In the genomic region with DNA sequence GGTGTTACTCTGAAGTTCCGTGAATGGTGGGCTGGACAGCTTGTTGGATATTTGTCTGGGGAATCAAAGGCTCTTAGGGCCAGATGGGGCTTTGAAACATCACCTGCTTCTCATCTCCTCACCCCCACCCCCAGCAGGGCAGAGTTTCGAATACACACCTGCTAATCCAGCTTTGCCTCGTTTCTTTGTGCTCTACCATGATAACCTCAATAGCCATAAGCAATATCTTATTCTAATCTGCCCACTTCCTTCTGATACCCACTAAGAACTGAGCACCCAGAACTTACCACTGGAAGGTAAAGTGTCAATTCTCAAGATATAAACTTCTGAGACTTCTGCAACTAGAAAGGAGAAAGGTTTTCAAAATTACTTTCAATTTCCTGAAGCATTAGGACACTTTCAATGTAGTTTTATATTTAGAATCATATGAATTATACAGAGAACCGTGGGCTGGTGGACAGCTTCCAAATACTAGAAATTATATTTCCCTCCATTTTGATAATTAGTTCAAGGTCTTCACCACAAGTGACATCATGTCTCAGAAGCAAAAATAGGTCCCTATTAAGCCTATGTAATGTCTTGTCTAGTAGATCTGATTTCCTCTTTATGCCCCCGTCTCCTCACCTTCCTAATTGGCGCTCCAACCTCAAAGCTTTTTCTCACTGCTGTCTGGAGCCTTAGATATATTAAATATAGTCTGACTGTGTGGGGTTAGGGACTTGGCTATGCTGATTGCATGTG, we compare ENCODE assay signal across 11 cellular contexts.
DNase-seq lines count a peak whose midpoint lies in the region; ATAC-seq lines count a peak whose summit lies in the region.
"Had no signal": no experiment of that assay in that cellular context is flagged by ENCODE, and none has a peak within 500 bp of the region (broad histone marks: within the 10 kb centered on the region; RNA-seq: fewer than 3 reads in every experiment).

No MANE protein-coding gene starts in this region.

- no peak overlapping the region for H2BK15ac ChIP-seq in neuronal stem cell (ENCODE audit: low read length)

- H3K9me3 ChIP-seq in neuronal stem cell (replicated peaks in 1 of 2; ENCODE audit: control insufficient read depth in 2 of 2, insufficient read depth in 1 of 2, low read depth in 1 of 2, low read length in 2 of 2) = no peaks in the 10 kb centered on the region
- H3K9me3 ChIP-seq: thoracic aorta had no signal

- H3K4me3 ChIP-seq in neuronal stem cell (ENCODE audit: low read length in 2 of 2) = no peak overlapping the region
- H3K4me3 ChIP-seq: thoracic aorta had no signal

- peaks cover 3% of the 10 kb centered on the region for H3K36me3 Mint-ChIP-seq in activated naive CD4-positive, alpha-beta T cell treated with anti-CD3 and anti-CD28 coated beads, Interleukin-2, amount 10 ng/mL, durations not matched to agents 7 days and 5 days
- no peaks in the 10 kb centered on the region for H3K36me3 Mint-ChIP-seq in stimulated activated memory B cell treated with anti-CD40 and anti-IgM and Interleukin-4, amounts not matched to agents 10 μg/mL and 1 μg/mL and 100 μg/mL, for 72 hours

- CTCF ChIA-PET in activated naive CD4-positive, alpha-beta T cell treated with anti-CD3 and anti-CD28 coated beads, Interleukin-2, amount 10 ng/mL, durations not matched to agents 7 days and 5 days (lab: Charles Lee) = interaction anchor here (0.8 to 1.4 kb wide), 4 partner anchors 35 to 716 kb away, joined by 3 to 5 read pairs (median 3); a partner anchor contains a TSS

- H3K14ac ChIP-seq in neuronal stem cell (ENCODE audit: low read length) = no peak overlapping the region

- no peak overlapping the region for H2BK5ac ChIP-seq in neuronal stem cell (ENCODE audit: low read length)

- H3K23ac ChIP-seq in neuronal stem cell (ENCODE audit: low read depth, low read length, poor library complexity) = no peak overlapping the region

- no peaks in the 10 kb centered on the region for H3K27me3 ChIP-seq in neuronal stem cell (ENCODE audit: control insufficient read depth in 3 of 3, insufficient read depth in 3 of 3, low read depth in 1 of 3, low read length in 3 of 3)

- no peak overlapping the region for H4K8ac ChIP-seq in neuronal stem cell (ENCODE audit: low read depth, low read length)

- ATAC-seq in HG02678 (IDR thresholded peaks at IDR 0.05; ENCODE audit: unreplicated experiment) = peak; percentile 74
- no peak for ATAC-seq in stimulated activated memory B cell treated with anti-CD40 and anti-IgM and Interleukin-4, amounts not matched to agents 10 μg/mL and 1 μg/mL and 100 μg/mL, for 72 hours

- H3K27ac ChIP-seq in neuronal stem cell (replicated peaks; ENCODE audit: low read length) = no peak overlapping the region
- H3K27ac ChIP-seq: thoracic aorta had no signal

- H3K4me1 Mint-ChIP-seq in activated naive CD4-positive, alpha-beta T cell treated with anti-CD3 and anti-CD28 coated beads, Interleukin-2, amount 10 ng/mL, durations not matched to agents 7 days and 5 days = peaks cover 37% of the 10 kb centered on the region
- peaks cover 24% of the 10 kb centered on the region for H3K4me1 Mint-ChIP-seq in stimulated activated memory B cell treated with anti-CD40 and anti-IgM and Interleukin-4, amounts not matched to agents 10 μg/mL and 1 μg/mL and 100 μg/mL, for 72 hours

- H3K27me3 Mint-ChIP-seq in activated naive CD4-positive, alpha-beta T cell treated with anti-CD3 and anti-CD28 coated beads, Interleukin-2, amount 10 ng/mL, durations not matched to agents 7 days and 5 days = peaks cover 9% of the 10 kb centered on the region
- peaks cover 7% of the 10 kb centered on the region for H3K27me3 Mint-ChIP-seq in stimulated activated memory B cell treated with anti-CD40 and anti-IgM and Interleukin-4, amounts not matched to agents 10 μg/mL and 1 μg/mL and 100 μg/mL, for 72 hours

- peak; percentile 44 for DNase-seq in activated naive CD4-positive, alpha-beta T cell treated with anti-CD3 and anti-CD28 coated beads, Interleukin-2, amount 10 ng/mL, durations not matched to agents 7 days and 5 days
- DNase-seq in activated naive CD4-positive, alpha-beta T cell treated with Interleukin-2 at 50 U/mL for 16 hours = no peak
- DNase-seq in NCI-H69 (lab: John Stamatoyannopoulos, UW) (peak; percentile 67), middle frontal gyrus (ENCODE audit: extremely low spot score, low spot score) (no peak), neuronal stem cell (ENCODE audit: low spot score) (no peak), NCI-H146 (lab: John Stamatoyannopoulos, UW) (no peak)
- DNase-seq: NCI-H1436 treated with DMSO at 0.1 percent for 48 hours had no signal

- no peak overlapping the region for H3K4ac ChIP-seq in neuronal stem cell (ENCODE audit: low read length)

- no peak overlapping the region for H2AK5ac ChIP-seq in neuronal stem cell (ENCODE audit: low read depth, low read length)

- peak overlapping the region; percentile 32 for H3K4me3 Mint-ChIP-seq in activated naive CD4-positive, alpha-beta T cell treated with anti-CD3 and anti-CD28 coated beads, Interleukin-2, amount 10 ng/mL, durations not matched to agents 7 days and 5 days
- H3K4me3 Mint-ChIP-seq in stimulated activated memory B cell treated with anti-CD40 and anti-IgM and Interleukin-4, amounts not matched to agents 10 μg/mL and 1 μg/mL and 100 μg/mL, for 72 hours = no peak overlapping the region
- H3K4me3 Mint-ChIP-seq: activated T-helper 1 cell treated with anti-CD3 and anti-CD28 coated beads, Interleukin-12 subunit alpha, Interleukin-12 subunit beta, Interleukin-2, Interleukin-4 antibody, amounts not matched to agents 30 ng/mL and 10 ng/mL and 1 ng/mL, durations not matched to agents 14 hours and 24 hours and 36 hours had no signal

- no peaks in the 10 kb centered on the region for H3K9me3 Mint-ChIP-seq in activated naive CD4-positive, alpha-beta T cell treated with anti-CD3 and anti-CD28 coated beads, Interleukin-2, amount 10 ng/mL, durations not matched to agents 7 days and 5 days
- no peaks in the 10 kb centered on the region for H3K9me3 Mint-ChIP-seq in stimulated activated memory B cell treated with anti-CD40 and anti-IgM and Interleukin-4, amounts not matched to agents 10 μg/mL and 1 μg/mL and 100 μg/mL, for 72 hours
- H3K9me3 Mint-ChIP-seq: activated T-helper 1 cell treated with anti-CD3 and anti-CD28 coated beads, Interleukin-12 subunit alpha, Interleukin-12 subunit beta, Interleukin-2, Interleukin-4 antibody, amounts not matched to agents 30 ng/mL and 10 ng/mL and 1 ng/mL, durations not matched to agents 14 hours and 24 hours and 36 hours had no signal

- H3K36me3 ChIP-seq in neuronal stem cell (replicated peaks in 1 of 2; ENCODE audit: control insufficient read depth in 2 of 2, insufficient read depth in 2 of 2, low read length in 2 of 2) = no peaks in the 10 kb centered on the region
- H3K36me3 ChIP-seq: thoracic aorta had no signal

- no peak overlapping the region for H2BK12ac ChIP-seq in neuronal stem cell (ENCODE audit: low read length)

- H3K4me1 ChIP-seq in neuronal stem cell (ENCODE audit: control insufficient read depth in 2 of 2, insufficient read depth in 1 of 2, low read depth in 1 of 2, low read length in 2 of 2) = peaks cover 15 to 17% of the 10 kb centered on the region in 2 donors

- no peak overlapping the region for H4K91ac ChIP-seq in neuronal stem cell (ENCODE audit: low read depth, low read length, poor library complexity)

- H3K9ac ChIP-seq in neuronal stem cell (ENCODE audit: low read depth, low read length, poor library complexity) = no peak overlapping the region

- no peaks in the 10 kb centered on the region for H3K79me1 ChIP-seq in neuronal stem cell (ENCODE audit: low read depth, low read length)

- H3K18ac ChIP-seq in neuronal stem cell (ENCODE audit: low read length) = no peak overlapping the region

- no peak overlapping the region for H2AFZ ChIP-seq in neuronal stem cell (ENCODE audit: low read length)

- H3K27ac Mint-ChIP-seq in activated naive CD4-positive, alpha-beta T cell treated with anti-CD3 and anti-CD28 coated beads, Interleukin-2, amount 10 ng/mL, durations not matched to agents 7 days and 5 days = peak overlapping the region; percentile 82
- peak overlapping the region; percentile 62 for H3K27ac Mint-ChIP-seq in stimulated activated memory B cell treated with anti-CD40 and anti-IgM and Interleukin-4, amounts not matched to agents 10 μg/mL and 1 μg/mL and 100 μg/mL, for 72 hours

- H3K4me2 ChIP-seq in neuronal stem cell (ENCODE audit: insufficient read depth, low read length, poor library complexity, severe bottlenecking) = no peak overlapping the region

- H2BK120ac ChIP-seq in neuronal stem cell (ENCODE audit: low read depth, low read length) = no peak overlapping the region

- WGBS in neuronal stem cell (ENCODE audit: extremely low coverage in 2 of 2, insufficient read length in 2 of 2, insufficient replicate concordance in 1 of 2), 2 donors = no CpG with 5 or more reads among the region's 6 CpGs

Comparison
In these comparisons a context has a peak if more than half of its experiments do, and no peak if none do; other contexts are left out.
1. DNase-seq: peak in activated naive CD4-positive, alpha-beta T cell treated with anti-CD3 and anti-CD28 coated beads, Interleukin-2, amount 10 ng/mL, durations not matched to agents 7 days and 5 days (single experiment) and NCI-H69 (single experiment); none in activated naive CD4-positive, alpha-beta T cell treated with Interleukin-2 at 50 U/mL for 16 hours (single experiment), middle frontal gyrus (single experiment), neuronal stem cell (single experiment) and NCI-H146 (single experiment).